9 cellular contexts compared by ENCODE assay signal in genomic region chr15:66931768-66932633, GRCh38.
DNase-seq lines count a peak whose midpoint lies in the region; TF ChIP-seq lines count a peak whose summit lies in the region.
"Had no signal": no experiment of that assay in that cellular context is flagged by ENCODE, and none has a peak within 500 bp of the region (broad histone marks: within the 10 kb centered on the region; RNA-seq: fewer than 3 reads in every experiment).

No MANE protein-coding gene starts in this region.

- H3K27me3 Mint-ChIP-seq in osteocyte (ENCODE audit: unreplicated experiment), result no peaks in the 10 kb centered on the region

- no peak for TF ChIP-seq CTCF in osteocyte (IDR thresholded peaks at IDR 0.05)
- no peak for TF ChIP-seq CTCF in esophagus muscularis mucosa (IDR thresholded peaks at IDR 0.05)

- H3K27ac Mint-ChIP-seq in osteocyte (ENCODE audit: unreplicated experiment), result peak overlapping the region; percentile 55
- H3K27ac Mint-ChIP-seq: activated T-helper 1 cell treated with anti-CD3 and anti-CD28 coated beads, Interleukin-12 subunit alpha, Interleukin-12 subunit beta, Interleukin-2, Interleukin-4 antibody, amounts not matched to agents 30 ng/mL and 10 ng/mL and 1 ng/mL, durations not matched to agents 14 hours and 24 hours and 36 hours had no signal

- H3K27me3 ChIP-seq in esophagus (ENCODE audit: control insufficient read depth in 1 of 2, insufficient read depth in 2 of 2, low read length in 2 of 2), result no peaks in the 10 kb centered on the region
- H3K27me3 ChIP-seq in esophagus muscularis mucosa, result no peaks in the 10 kb centered on the region

- H3K4me1 ChIP-seq in esophagus (ENCODE audit: control insufficient read depth in 2 of 2, insufficient read depth in 2 of 2, low read length in 1 of 2), result peaks cover 6 to 14% of the 10 kb centered on the region in 2 donors
- H3K4me1 ChIP-seq in esophagus muscularis mucosa, result peaks cover 27 to 49% (median 34%) of the 10 kb centered on the region in 4 donors

- no peak overlapping the region for H3K4me3 ChIP-seq in esophagus (ENCODE audit: low read depth in 1 of 2, low read length in 2 of 2)
- H3K4me3 ChIP-seq in esophagus muscularis mucosa, result no peak overlapping the region

- H3K9me3 ChIP-seq in esophagus (ENCODE audit: control insufficient read depth in 2 of 2, insufficient read depth in 1 of 2, low read depth in 1 of 2, low read length in 1 of 2) (peaks cover 0 to 4% of the 10 kb centered on the region in 2 donors), esophagus muscularis mucosa (no peaks in the 10 kb centered on the region)

- H3K27ac ChIP-seq in esophagus (ENCODE audit: low read depth in 2 of 2, low read length in 1 of 2) (peak overlapping the region; percentile 19 to 71), esophagus muscularis mucosa (replicated peaks in 1 of 4) (no peak overlapping the region)

- no peak for TF ChIP-seq EP300 in esophagus muscularis mucosa (IDR thresholded peaks at IDR 0.05)

- H3K36me3 ChIP-seq in esophagus (ENCODE audit: control insufficient read depth in 2 of 2, insufficient read depth in 2 of 2, low read length in 1 of 2), result no peaks in the 10 kb centered on the region
- no peaks in the 10 kb centered on the region for H3K36me3 ChIP-seq in esophagus muscularis mucosa

- no peak for TF ChIP-seq POLR2A in esophagus muscularis mucosa (IDR thresholded peaks at IDR 0.05; ENCODE audit: low read depth)

- H3K36me3 Mint-ChIP-seq in osteocyte (ENCODE audit: unreplicated experiment), result no peaks in the 10 kb centered on the region

- 31 to 33% methylated on average over 15 of the region's 15 CpGs for WGBS in esophagus, 2 donors
- WGBS in esophagus muscularis mucosa, result 39% methylated on average over 15 of the region's 15 CpGs

- intact Hi-C loops in esophagus muscularis mucosa (cut with DNase I), result no loop called here

- no peak overlapping the region for H3K4me3 Mint-ChIP-seq in osteocyte (ENCODE audit: unreplicated experiment)
- H3K4me3 Mint-ChIP-seq: activated T-helper 1 cell treated with anti-CD3 and anti-CD28 coated beads, Interleukin-12 subunit alpha, Interleukin-12 subunit beta, Interleukin-2, Interleukin-4 antibody, amounts not matched to agents 30 ng/mL and 10 ng/mL and 1 ng/mL, durations not matched to agents 14 hours and 24 hours and 36 hours had no signal

- H3K9me3 Mint-ChIP-seq in osteocyte (ENCODE audit: unreplicated experiment), result no peaks in the 10 kb centered on the region

- DNase-seq in EL, result peak; percentile 72
- peak; percentile 74 for DNase-seq in OCI-M2 (lab: John Stamatoyannopoulos, UW; ENCODE audit: unreplicated experiment)
- no peak for DNase-seq in osteocyte (ENCODE audit: extremely low spot score, unreplicated experiment)
- DNase-seq in GM19238 (ENCODE audit: insufficient read length, low spot score), result no peak
- DNase-seq in NCI-H1092 (lab: John Stamatoyannopoulos, UW), result no peak
- DNase-seq in esophagus muscularis mucosa (ENCODE audit: extremely low spot score), result no peak
- no peak for DNase-seq in activated CD8-positive, alpha-beta memory T cell treated with anti-CD3 and anti-CD28 coated beads for 24 hours

- H3K4me1 Mint-ChIP-seq in osteocyte (ENCODE audit: unreplicated experiment), result peaks cover 53% of the 10 kb centered on the region

Comparison
In these comparisons a context has a peak if more than half of its experiments do, and no peak if none do; other contexts are left out.
1. DNase-seq: peak in EL (single experiment) and OCI-M2 (single experiment); none in osteocyte (single experiment), GM19238 (single experiment), NCI-H1092 (single experiment), esophagus muscularis mucosa (single experiment) and activated CD8-positive, alpha-beta memory T cell treated with anti-CD3 and anti-CD28 coated beads for 24 hours (single experiment).
2. H3K27ac ChIP-seq: peak in esophagus (2 of 2); none in esophagus muscularis mucosa (0 of 4).